In genomic region chr2:120013569-120014223, GRCh38 we compare ENCODE assay signal across 8 cellular contexts. TPM values are rescaled to one million over a fixed set of nuclear protein-coding genes. Genes with fewer than 3 reads are reported as not detected.
DNase-seq lines count a peak whose midpoint lies in the region; ATAC-seq, FAIRE-seq and TF ChIP-seq lines count a peak whose summit lies in the region.

No MANE protein-coding gene starts in this region.

- TF ChIP-seq POLR2A in K562 (conservative IDR thresholded peaks at IDR 0.05) (no peak), HepG2 (IDR thresholded peaks at IDR 0.05; ENCODE audit: insufficient read depth in 1 of 2, low read depth in 2 of 2, low read length in 2 of 2) (no peak)

- no peaks in the 10 kb centered on the region for H3K27me3 ChIP-seq in Loucy (ENCODE audit: insufficient read depth, low read length, poor library complexity, severe bottlenecking)
- H3K27me3 ChIP-seq in K562 (ENCODE audit: control insufficient read depth in 2 of 2, insufficient read depth in 2 of 2, low read length in 2 of 2) = no peaks in the 10 kb centered on the region
- H3K27me3 ChIP-seq in HepG2 (ENCODE audit: control insufficient read depth in 1 of 2, insufficient read depth in 2 of 2, low read length in 2 of 2) = no peaks in the 10 kb centered on the region; a peak in 2 of 5 replicates
- no peaks in the 10 kb centered on the region for H3K27me3 ChIP-seq in subcutaneous abdominal adipose tissue (ENCODE audit: control insufficient read depth in 5 of 5, insufficient read depth in 4 of 5, low read length in 5 of 5)

- no peak for TF ChIP-seq RAD21 in K562 (CRISPR knock-in tag; conservative IDR thresholded peaks at IDR 0.05 in 1 of 2, IDR thresholded peaks at IDR 0.05 in 1 of 2)
- TF ChIP-seq RAD21 in HepG2 (CRISPR knock-in tag; IDR thresholded peaks at IDR 0.05) = no peak

- 22% methylated on average over 19 of the region's 19 CpGs for WGBS in K562 (ENCODE audit: insufficient coverage, low coverage, missing lambda C conversion rate)
- 12% methylated on average over 19 of the region's 19 CpGs for WGBS in HepG2 (ENCODE audit: low lambda C conversion rate)

- H3K27ac ChIP-seq in K562 (ENCODE audit: extremely low read depth, low read depth, low read length) (peak overlapping the region; percentile 71; the same call in 2 of the 3 replicates), HepG2 (ENCODE audit: extremely low read length, insufficient read depth, low read length) (peak overlapping the region; percentile 96), subcutaneous abdominal adipose tissue (ENCODE audit: low read depth, low read length) (peak overlapping the region; percentile 27)

- peaks cover 11% of the 10 kb centered on the region for H3K4me1 ChIP-seq in Loucy (ENCODE audit: insufficient read depth, low read length, poor library complexity, severe bottlenecking)
- peaks cover 2 to 15% of the 10 kb centered on the region in 2 experiments; a peak in 3 of 5 replicates for H3K4me1 ChIP-seq in K562 (replicated peaks in 1 of 2; ENCODE audit: control insufficient read depth in 2 of 2, insufficient read depth in 2 of 2, low read length in 2 of 2)
- H3K4me1 ChIP-seq in HepG2 (ENCODE audit: insufficient read depth, low read length) = peaks cover 50% of the 10 kb centered on the region
- peaks cover 0 to 22% (median 18%) of the 10 kb centered on the region in 5 donors for H3K4me1 ChIP-seq in subcutaneous abdominal adipose tissue (ENCODE audit: control insufficient read depth in 5 of 5, insufficient read depth in 5 of 5, low read length in 5 of 5)

- H3K4me3 ChIP-seq in GM12865 (ENCODE audit: low read depth, low read length) (peak overlapping the region; percentile 61), Loucy (ENCODE audit: low read length, poor library complexity, severe bottlenecking) (peak overlapping the region; percentile 87), K562 (peak overlapping the region; percentile 84), HepG2 (replicated peaks in 1 of 3; ENCODE audit: insufficient read depth in 1 of 3, low read depth in 2 of 3, low read length in 3 of 3) (peak overlapping the region; percentile 85 to 88 (median 87)), subcutaneous abdominal adipose tissue (ENCODE audit: low read depth in 1 of 5, low read length in 5 of 5) (peak overlapping the region; percentile 72 to 88 (median 77))

- H2AFZ ChIP-seq in Loucy (ENCODE audit: low read length) (peak overlapping the region; percentile 96), K562 (ENCODE audit: low read depth, low read length) (peak overlapping the region; percentile 83), HepG2 (ENCODE audit: low read length) (no peak overlapping the region)

- CTCF ChIA-PET in K562 (lab: Yijun Ruan, JAX; ENCODE audit: low intra/inter-chr PET ratio) (no interaction called here), HepG2 (lab: Yijun Ruan, JAX; ENCODE audit: low intra/inter-chr PET ratio, low total read pairs) (no interaction called here)

- POLR2A ChIA-PET in K562 (lab: Yijun Ruan, JAX) (interaction anchor here (0.6 to 1.0 kb wide), 2 partner anchors 9 to 290 kb away, joined by 3 to 5 read pairs; no protein-coding TSS in a partner anchor), HepG2 (lab: Yijun Ruan, JAX) (interaction anchor here (1.2 to 2.7 kb wide), 3 partner anchors 18 to 62 kb away, joined by 4 to 16 read pairs (median 16); no protein-coding TSS in a partner anchor)

- no peaks in the 10 kb centered on the region for H3K9me1 ChIP-seq in K562 (ENCODE audit: control insufficient read depth, insufficient read depth, low read length)

- no peak for FAIRE-seq in K562 (lab: Jason Lieb, UNC)
- no peak for FAIRE-seq in HepG2 (lab: Jason Lieb, UNC)

- H3K9me2 ChIP-seq in Loucy (replicated peaks; ENCODE audit: low read depth, low read length) = no peaks in the 10 kb centered on the region

- in situ Hi-C loops in K562 (cut with MboI) = no loop called here
- in situ Hi-C loops in HepG2 (cut with HindIII; ENCODE audit: extremely low pct_ligation_motif_present, low pct_unique_long_range_greater_than_20kb) = no loop called here

- H3K9me3 ChIP-seq in Loucy (ENCODE audit: insufficient read depth, low read depth, low read length) = no peaks in the 10 kb centered on the region
- H3K9me3 ChIP-seq in K562 (replicated peaks; ENCODE audit: control insufficient read depth, insufficient read depth, low read depth, low read length) = no peaks in the 10 kb centered on the region
- no peaks in the 10 kb centered on the region for H3K9me3 ChIP-seq in HepG2 (ENCODE audit: low read length)
- H3K9me3 ChIP-seq in subcutaneous abdominal adipose tissue (ENCODE audit: control insufficient read depth in 5 of 5, low read length in 5 of 5) = no peaks in the 10 kb centered on the region

- TF ChIP-seq CTCF in GM12865 (IDR thresholded peaks at IDR 0.05; ENCODE audit: insufficient read depth, low read depth, low read length, missing control alignments) = no peak
- TF ChIP-seq CTCF in Loucy (conservative IDR thresholded peaks at IDR 0.05; ENCODE audit: low read length) = no peak
- no peak for TF ChIP-seq CTCF in K562 (IDR thresholded peaks at IDR 0.05 in 2 of 3, conservative IDR thresholded peaks at IDR 0.05 in 1 of 3; ENCODE audit: insufficient read depth in 2 of 3, low read depth in 1 of 3, low read length in 3 of 3)
- TF ChIP-seq CTCF in HepG2 (CRISPR knock-in tag; IDR thresholded peaks at IDR 0.05) = no peak

- H3F3A ChIP-seq in Loucy (ENCODE audit: low read depth) = no peaks in the 10 kb centered on the region

- BruUV-seq in K562 (replicated peaks; lab: Mats Ljungman, UMichigan) (TSS peak; percentile 68), HepG2 (replicated peaks; lab: Mats Ljungman, UMichigan) (TSS peak; percentile 76)

- peaks cover 14% of the 10 kb centered on the region for H3K79me2 ChIP-seq in Loucy (ENCODE audit: insufficient read depth, low read length)
- H3K79me2 ChIP-seq in K562 (ENCODE audit: control insufficient read depth, insufficient read depth, low read length) = peaks cover 12% of the 10 kb centered on the region; the same call in 1 of the 3 replicates
- H3K79me2 ChIP-seq in HepG2 (ENCODE audit: insufficient read depth, low read length) = peaks cover 51% of the 10 kb centered on the region

- H3K9ac ChIP-seq in Loucy (ENCODE audit: low read depth, low read length, poor library complexity, severe bottlenecking) (peak overlapping the region; percentile 78), K562 (ENCODE audit: insufficient read depth in 1 of 2, low read depth in 2 of 2, low read length in 2 of 2) (peak overlapping the region; percentile 70 to 93), HepG2 (ENCODE audit: insufficient read depth, low read depth, low read length) (peak overlapping the region; percentile 92), subcutaneous abdominal adipose tissue (ENCODE audit: low read length in 5 of 5) (peak overlapping the region in 4 of 5 donors; percentile 74 to 91 (median 85))

- H3K4me2 ChIP-seq in Loucy (ENCODE audit: low read depth, low read length, poor library complexity, severe bottlenecking) (peak overlapping the region; percentile 68), K562 (ENCODE audit: insufficient read depth, low read length) (peak overlapping the region; percentile 81), HepG2 (ENCODE audit: low read depth, low read length) (peak overlapping the region; percentile 91)

- DNase-seq in GM12865 (ENCODE audit: low read depth) = peak; percentile 11
- peak in 1 of 4 experiments; percentile 53 for DNase-seq in K562 (ENCODE audit: extremely low read depth in 1 of 4, low spot score in 3 of 4)
- DNase-seq in HepG2 (ENCODE audit: low spot score) = no peak
- no peak for DNase-seq in SKM-1 treated with dmso at 0.1 percent for 144 hours (lab: John Stamatoyannopoulos, UW; ENCODE audit: unreplicated experiment)
- no peak for DNase-seq in amniotic stem cell (lab: John Stamatoyannopoulos, UW)

- TF ChIP-seq EP300 in K562 (IDR thresholded peaks at IDR 0.05; ENCODE audit: low read length) (no peak), HepG2 (IDR thresholded peaks at IDR 0.05; ENCODE audit: low read depth in 2 of 2, low read length in 2 of 2) (no peak), HepG2 (CRISPR knock-in tag; IDR thresholded peaks at IDR 0.05; ENCODE audit: borderline replicate concordance) (no peak)

- H4K20me1 ChIP-seq in Loucy (ENCODE audit: insufficient read depth, low read length, poor library complexity, severe bottlenecking) (peaks cover 9% of the 10 kb centered on the region), K562 (replicated peaks; ENCODE audit: control insufficient read depth, insufficient read depth, low read length) (no peaks in the 10 kb centered on the region), HepG2 (ENCODE audit: insufficient read depth, low read length) (peaks cover 30% of the 10 kb centered on the region)

- H3K36me3 ChIP-seq in Loucy (ENCODE audit: insufficient read depth, low read length) = no peaks in the 10 kb centered on the region
- H3K36me3 ChIP-seq in K562 (ENCODE audit: control insufficient read depth, insufficient read depth, low read length) = no peaks in the 10 kb centered on the region
- no peaks in the 10 kb centered on the region for H3K36me3 ChIP-seq in HepG2 (replicated peaks in 1 of 2; ENCODE audit: control insufficient read depth in 1 of 2, insufficient read depth in 2 of 2, low read length in 2 of 2)
- no peaks in the 10 kb centered on the region for H3K36me3 ChIP-seq in subcutaneous abdominal adipose tissue (ENCODE audit: control insufficient read depth in 5 of 5, insufficient read depth in 5 of 5, low read length in 5 of 5)

- intact Hi-C loops in K562 (cut with micrococcal nuclease) = loop anchor here (2.0 to 10.0 kb wide), 4 partner anchors 161 to 311 kb away; no protein-coding TSS in a partner anchor
- intact Hi-C loops in HepG2 (cut with micrococcal nuclease; ENCODE audit: unreplicated experiment) = loop anchor here (2.0 to 5.0 kb wide), 3 partner anchors 54 to 255 kb away; partner anchors contain the start of gene PTPN4

- peak; percentile 12 for ATAC-seq in K562
- ATAC-seq in HepG2 = no peak
- ATAC-seq in GM18517 (IDR thresholded peaks at IDR 0.05; ENCODE audit: unreplicated experiment) = no peak

RNA-seq across cellular contexts. Expression of gene EPB41L5, which starts 0.8 kb away (rescaled TPM):
- 14.3 and 43.5 TPM in 2 replicates for total RNA-seq in K562 (2011; cell fraction: chromatin; rRNA removed; ENCODE audit: low replicate concordance)
- 7.2 and 8.8 TPM in 2 replicates for total RNA-seq in K562 (2011; cell fraction: nucleolus; rRNA removed)
- 18.9 and 25.1 TPM in 2 replicates for total RNA-seq in K562 (2011; cell fraction: nucleoplasm; rRNA removed)
- total RNA-seq in K562 (2014; rRNA removed) = 4.8 and 5.4 TPM in 2 replicates
- 11.5 and 14.4 TPM in 2 replicates for total RNA-seq in K562 (2014; rRNA removed; fragmentation: Illumina TruSeq; extraction: Trizol)
- 9.4 TPM in 2 replicates for total RNA-seq in K562 (2015; rRNA removed; fragmentation: Illumina TruSeq; extraction: Trizol)
- total RNA-seq in K562 (2021) = 8.7 and 9.3 TPM in 2 replicates
- polyA plus RNA-seq in K562 (2011; rRNA removed) = 10.7 and 14.1 TPM in 2 replicates
- polyA plus RNA-seq in K562 (2011; cell fraction: cytosol; rRNA removed) = 4.1 and 5.4 TPM in 2 replicates
- polyA plus RNA-seq in K562 (2011; cell fraction: nucleus; rRNA removed) = 9.1 and 14.7 TPM in 2 replicates
- 5.4 and 6.8 TPM in 2 replicates for polyA plus RNA-seq in K562 (2012)
- polyA plus RNA-seq in K562 (2014; fragmentation: Illumina TruSeq; extraction: Trizol) = 7.6 and 8.2 TPM in 2 replicates
- 1 to 10 TPM; 2.3 to 3.0 TPM for polyA plus RNA-seq in K562 (2014; fragmentation: Nextera tagmentation; extraction: Ambion mirVana)
- 6.0 and 6.3 TPM in 2 replicates for polyA plus RNA-seq in K562 (2014; rRNA removed)
- 29.8 and 36.4 TPM in 2 replicates for polyA minus RNA-seq in K562 (2011; rRNA and poly(A)+ RNA removed)
- 9.3 and 10.0 TPM in 2 replicates for polyA minus RNA-seq in K562 (2011; cell fraction: cytosol; rRNA and poly(A)+ RNA removed)
- 18.3 and 35.3 TPM in 2 replicates for polyA minus RNA-seq in K562 (2011; cell fraction: nucleus; rRNA and poly(A)+ RNA removed)
- 47.5 and 64.6 TPM in 2 replicates for total RNA-seq in HepG2 (2016; rRNA removed; fragmentation: Illumina TruSeq; extraction: Trizol)
- 99.6 and 115 TPM in 2 replicates for total RNA-seq in HepG2 (2016; cell fraction: cytosol; rRNA removed; fragmentation: Illumina TruSeq; extraction: Trizol; ENCODE audit: low read depth)
- 44.8 and 61.7 TPM in 2 replicates for total RNA-seq in HepG2 (2016; cell fraction: insoluble cytoplasmic fraction; rRNA removed; fragmentation: Illumina TruSeq; extraction: Trizol)
- 54.2 and 59.7 TPM in 2 replicates for total RNA-seq in HepG2 (2016; cell fraction: membrane; rRNA removed; fragmentation: Illumina TruSeq; extraction: Trizol)
- total RNA-seq in HepG2 (2016; cell fraction: nucleus; rRNA removed; fragmentation: Illumina TruSeq; extraction: Trizol) = 92.1 and 96.5 TPM in 2 replicates
- 33.6 and 40.5 TPM in 2 replicates for polyA plus RNA-seq in HepG2 (2011; rRNA removed)
- 18.0 and 25.9 TPM in 2 replicates for polyA plus RNA-seq in HepG2 (2011; cell fraction: cytosol; rRNA removed)
- polyA plus RNA-seq in HepG2 (2011; cell fraction: nucleus; rRNA removed) = 52.7 and 57.0 TPM in 2 replicates
- polyA plus RNA-seq in HepG2 (2012) = 27.8 and 36.9 TPM in 2 replicates
- polyA plus RNA-seq in HepG2 (2016; cell fraction: cytosol; fragmentation: Illumina TruSeq; extraction: Trizol; ENCODE audit: low read depth) = 2.2 and 2.3 TPM in 2 replicates
- polyA plus RNA-seq in HepG2 (2016; cell fraction: insoluble cytoplasmic fraction; fragmentation: Illumina TruSeq; extraction: Trizol; ENCODE audit: low read depth) = 42.1 and 46.5 TPM in 2 replicates
- 6.1 and 6.6 TPM in 2 replicates for polyA plus RNA-seq in HepG2 (2016; cell fraction: membrane; fragmentation: Illumina TruSeq; extraction: Trizol; ENCODE audit: low read depth)
- 58.6 and 59.7 TPM in 2 replicates for polyA plus RNA-seq in HepG2 (2016; cell fraction: nucleus; fragmentation: Illumina TruSeq; extraction: Trizol; ENCODE audit: insufficient read depth, low read depth)
- 1.2 and 68.6 TPM in 2 replicates for polyA minus RNA-seq in HepG2 (2011; rRNA and poly(A)+ RNA removed; ENCODE audit: low replicate concordance)
- polyA minus RNA-seq in HepG2 (2011; cell fraction: cytosol; rRNA and poly(A)+ RNA removed) = 53.8 and 54.3 TPM in 2 replicates
- 328 and 391 TPM in 2 replicates for polyA minus RNA-seq in HepG2 (2011; cell fraction: nucleus; rRNA and poly(A)+ RNA removed)

Comparison
In these comparisons a context has a peak if more than half of its experiments do, and no peak if none do; other contexts are left out.
1. H3K27ac ChIP-seq: peak in every context shown above with its lines; median percentile 96 in HepG2; 71 in K562; 27 in subcutaneous abdominal adipose tissue.